In the genomic region with DNA sequence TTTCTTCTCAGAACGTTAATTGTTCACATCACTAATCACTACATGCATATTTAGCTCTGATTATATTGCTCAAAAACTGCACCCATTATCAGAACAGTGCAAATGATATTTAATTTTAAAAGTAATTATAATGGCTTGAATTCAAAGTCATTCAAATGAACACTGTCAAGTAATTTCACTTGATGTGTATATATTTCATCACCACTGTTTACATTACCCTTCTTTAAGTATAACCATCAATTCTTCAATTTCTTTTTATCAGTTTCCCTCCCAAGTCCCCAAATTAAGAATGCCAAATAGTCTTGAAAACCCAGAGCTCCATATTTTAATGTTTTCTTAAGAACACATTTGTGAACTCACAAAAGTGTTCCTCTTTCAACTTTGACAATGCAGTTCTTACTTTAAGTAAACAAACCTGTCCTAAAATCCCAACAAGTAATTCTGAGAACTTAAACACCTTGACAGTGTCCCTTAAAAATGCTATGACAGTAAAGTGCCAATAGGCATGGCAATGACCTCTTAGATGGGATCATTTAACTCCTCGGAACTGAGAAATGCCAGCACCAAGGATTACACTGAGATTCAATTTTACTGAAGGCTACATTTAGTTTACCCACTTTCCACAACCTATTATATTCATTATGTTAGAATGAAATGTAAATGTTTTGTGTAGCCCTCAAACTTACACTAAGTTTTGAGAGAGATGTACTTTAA, we compare ENCODE assay signal across 22 cellular contexts.
"Had no signal": no experiment of that assay in that cellular context is flagged by ENCODE, and none has a peak within 500 bp of the region (broad histone marks: within the 10 kb centered on the region; RNA-seq: fewer than 3 reads in every experiment).

No MANE protein-coding gene starts in this region.

- H3K27me3 Mint-ChIP-seq: naive thymus-derived CD8-positive, alpha-beta T cell; progenitor cell of endocrine pancreas; stimulated activated naive CD8-positive, alpha-beta T cell treated with anti-CD3 and anti-CD28 coated beads, Interleukin-15, Interleukin-2, amounts not matched to agents 100 ng/mL and 50 ng/mL, for 24 hours had no signal

- H3K4me3 ChIP-seq: colonic mucosa, dorsolateral prefrontal cortex, esophagus squamous epithelium, gastrocnemius medialis, left lung, lung, tibial artery had no signal

- DNase-seq: activated CD8-positive, alpha-beta memory T cell treated with anti-CD3 and anti-CD28 coated beads, Interleukin-2, amount 50 U/mL, for 48 hours; activated gamma-delta T cell; central memory CD4-positive, alpha-beta T cell; colonic mucosa; dorsolateral prefrontal cortex; esophagus squamous epithelium; gastrocnemius medialis; hippocampal formation; kidney glomerular epithelial cell; left lung; naive thymus-derived CD8-positive, alpha-beta T cell; retina; stimulated activated CD4-positive, alpha-beta T cell treated with anti-CD3 and anti-CD28 coated beads, Interleukin-4, amount 100 ng/mL, for 1 hour; T-helper 1 cell; tibial artery had no signal

- H3K4me1 Mint-ChIP-seq: mesothelial cell of epicardium had no signal

- H3K27ac Mint-ChIP-seq: activated T-helper 1 cell treated with anti-CD3 and anti-CD28 coated beads, Interleukin-12 subunit alpha, Interleukin-12 subunit beta, Interleukin-2, Interleukin-4 antibody, amounts not matched to agents 30 ng/mL and 10 ng/mL and 1 ng/mL, durations not matched to agents 14 hours and 24 hours and 36 hours; progenitor cell of endocrine pancreas had no signal

- H3K9me3 ChIP-seq: colonic mucosa, esophagus squamous epithelium, gastrocnemius medialis, left lung, tibial artery had no signal

- H3K4me3 Mint-ChIP-seq: activated T-helper 1 cell treated with anti-CD3 and anti-CD28 coated beads, Interleukin-12 subunit alpha, Interleukin-12 subunit beta, Interleukin-2, Interleukin-4 antibody, amounts not matched to agents 30 ng/mL and 10 ng/mL and 1 ng/mL, durations not matched to agents 14 hours and 24 hours and 36 hours; mesothelial cell of epicardium; naive thymus-derived CD8-positive, alpha-beta T cell; stimulated activated naive CD8-positive, alpha-beta T cell treated with anti-CD3 and anti-CD28 coated beads, Interleukin-15, Interleukin-2, amounts not matched to agents 100 ng/mL and 50 ng/mL, for 24 hours had no signal

- H3K27ac ChIP-seq: colonic mucosa, dorsolateral prefrontal cortex, esophagus squamous epithelium, gastrocnemius medialis, left lung, tibial artery had no signal

- H3K4me1 ChIP-seq: colonic mucosa, esophagus squamous epithelium, left lung, tibial artery had no signal

- H3K9me3 Mint-ChIP-seq: activated naive CD4-positive, alpha-beta T cell treated with anti-CD3 and anti-CD28 coated beads, Interleukin-2, amount 50 U/mL, for 72 hours; activated T-helper 1 cell treated with anti-CD3 and anti-CD28 coated beads, Interleukin-12 subunit alpha, Interleukin-12 subunit beta, Interleukin-2, Interleukin-4 antibody, amounts not matched to agents 30 ng/mL and 10 ng/mL and 1 ng/mL, durations not matched to agents 14 hours and 24 hours and 36 hours; mesothelial cell of epicardium; naive thymus-derived CD8-positive, alpha-beta T cell; stimulated activated naive CD8-positive, alpha-beta T cell treated with anti-CD3 and anti-CD28 coated beads, Interleukin-15, Interleukin-2, amounts not matched to agents 100 ng/mL and 50 ng/mL, for 24 hours had no signal

- FAIRE-seq: astrocyte had no signal

- H3K27me3 ChIP-seq: colonic mucosa, dorsolateral prefrontal cortex, esophagus squamous epithelium, gastrocnemius medialis, left lung, tibial artery had no signal

- ATAC-seq: activated naive CD4-positive, alpha-beta T cell treated with anti-CD3 and anti-CD28 coated beads, Interleukin-2, amount 50 U/mL, for 72 hours; gastrocnemius medialis; left lung; naive thymus-derived CD8-positive, alpha-beta T cell had no signal
